Comparison of ENCODE assay signal across 8 cellular contexts in genomic region chr7:129271500-129272355, GRCh38. TPM values are rescaled to one million over a fixed set of nuclear protein-coding genes. Genes with fewer than 3 reads are reported as not detected.
DNase-seq lines count a peak whose midpoint lies in the region; ATAC-seq, FAIRE-seq and TF ChIP-seq lines count a peak whose summit lies in the region.

No MANE protein-coding gene starts in this region.

- 77 to 78% methylated on average over 5 of the region's 5 CpGs for WGBS in heart right ventricle, 2 donors

- H3K36me3 ChIP-seq in heart right ventricle: peaks cover 0 to 8% (median 0%) of the 10 kb centered on the region in 9 donors

- H3K27ac ChIP-seq in RWPE1 (no peak overlapping the region), heart right ventricle (no peak overlapping the region)

- H3K9me3 ChIP-seq in heart right ventricle: peaks cover 0 to 15% (median 5%) of the 10 kb centered on the region in 11 donors

- FAIRE-seq in G401.6 (lab: Jason Lieb, UNC): peak; percentile 84

- CTCF ChIA-PET in RWPE1 (lab: Yijun Ruan, JAX): interaction anchor here (1.0 kb wide), 1 partner anchor 53 kb away, joined by 4 read pairs; no protein-coding TSS in a partner anchor

- peak; percentile 71 for TF ChIP-seq CTCF in RWPE1 (conservative IDR thresholded peaks at IDR 0.05; ENCODE audit: low read depth)
- peak in 8 of 9 donors; percentile 12 to 75 (median 44) for TF ChIP-seq CTCF in heart right ventricle (IDR thresholded peaks at IDR 0.05)

- ATAC-seq in HG03520 (IDR thresholded peaks at IDR 0.05; ENCODE audit: unreplicated experiment) (peak; percentile 48), heart right ventricle (peak in 1 of 8 donors; percentile 42), HG03342 (IDR thresholded peaks at IDR 0.05; ENCODE audit: unreplicated experiment) (no peak)

- POLR2A ChIA-PET in RWPE1 (lab: Yijun Ruan, JAX; ENCODE audit: low non-redundant PET): no interaction called here

- H3K27me3 ChIP-seq in heart right ventricle: no peaks in the 10 kb centered on the region

- intact Hi-C loops in heart right ventricle (cut with DNase I): loop anchor here in 1 of 10 donors (2.0 kb wide), 1 partner anchor 53 kb away; no protein-coding TSS in a partner anchor

- DNase-seq in RWPE1 (ENCODE audit: low spot score): peak; percentile 35
- peak in 3 of 4 experiments; percentile 4 to 21 (median 9) for DNase-seq in activated naive CD4-positive, alpha-beta T cell (lab: John Stamatoyannopoulos, UW)
- DNase-seq in heart right ventricle: peak in 1 of 2 donors; percentile 23
- peak; percentile 8 to 34 for DNase-seq in stimulated activated CD4-positive, alpha-beta T cell treated with anti-CD3 and anti-CD28 coated beads, Interleukin-15, amount 100 ng/mL, for 1 hour (ENCODE audit: low read depth in 1 of 2, low spot score in 1 of 2)
- no peak for DNase-seq in KG1 (lab: John Stamatoyannopoulos, UW)

- peak overlapping the region in 1 of 10 donors; percentile 18 for H3K4me3 ChIP-seq in heart right ventricle

- peaks cover 0 to 13% (median 0%) of the 10 kb centered on the region in 9 donors for H3K4me1 ChIP-seq in heart right ventricle

RNA-seq across cellular contexts. Expression of gene AHCYL2, which starts 46.9 kb away (rescaled TPM):
- total RNA-seq in heart right ventricle: 1 to 10 TPM; 4.6 to 7.7 (median 5.7) TPM
- 1 to 10 TPM; 2.5 to 2.9 TPM for polyA plus RNA-seq in heart right ventricle
